17 cellular contexts compared by ENCODE assay signal in the genomic region with DNA sequence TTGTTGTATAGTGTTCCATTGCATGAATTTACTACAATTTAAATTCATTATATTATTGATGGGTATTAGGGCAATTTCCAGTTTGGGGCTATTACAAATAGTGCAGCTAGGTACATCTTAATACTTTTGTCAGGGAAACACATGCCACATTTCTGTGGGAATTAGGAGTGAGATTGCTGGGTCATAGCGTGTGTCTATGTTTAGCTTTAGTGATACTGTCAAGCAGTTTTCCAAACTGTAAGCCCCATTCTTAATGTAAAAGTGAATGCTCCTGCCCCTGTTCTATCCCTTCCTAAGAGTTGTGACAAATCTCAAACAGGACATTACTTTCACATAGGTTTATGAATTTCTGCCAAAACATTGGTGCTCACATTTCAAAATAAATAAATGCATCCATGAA.
DNase-seq lines count a peak whose midpoint lies in the region; ATAC-seq, FAIRE-seq and TF ChIP-seq lines count a peak whose summit lies in the region.
"Had no signal": no experiment of that assay in that cellular context is flagged by ENCODE, and none has a peak within 500 bp of the region (broad histone marks: within the 10 kb centered on the region; RNA-seq: fewer than 3 reads in every experiment).

No MANE protein-coding gene starts in this region.

- WGBS in IMR-90 (ENCODE audit: extremely low coverage in 2 of 2, insufficient read length in 1 of 2), 2 experiments, result no CpG with 5 or more reads among the region's 1 CpG
- WGBS in mesenchymal stem cell, result 44% methylated on average over 1 of the region's 1 CpG

- peak overlapping the region; percentile 36; the same call in 1 of the 2 replicates for H4K91ac ChIP-seq in IMR-90 (ENCODE audit: insufficient read depth, low read depth, low read length)
- no peak overlapping the region for H4K91ac ChIP-seq in mesenchymal stem cell (ENCODE audit: low read length)

- TF ChIP-seq POLR2A in IMR-90 (IDR thresholded peaks at IDR 0.05; ENCODE audit: low read depth, low read length), result no peak

- peaks cover 2% of the 10 kb centered on the region for H3K36me3 Mint-ChIP-seq in astrocyte (ENCODE audit: low read depth, unreplicated experiment)
- H3K36me3 Mint-ChIP-seq in endothelial cell (ENCODE audit: low read depth, unreplicated experiment), result peaks cover 3% of the 10 kb centered on the region
- H3K36me3 Mint-ChIP-seq: CD14-positive monocyte had no signal

- H2BK120ac ChIP-seq in IMR-90 (ENCODE audit: low read depth, low read length) (peak overlapping the region; percentile 89), mesenchymal stem cell (ENCODE audit: low read depth, low read length) (no peak overlapping the region)

- H2AK5ac ChIP-seq in IMR-90 (ENCODE audit: low read depth, low read length) (no peak overlapping the region), mesenchymal stem cell (ENCODE audit: low read length, severe bottlenecking) (no peak overlapping the region)

- peak overlapping the region; percentile 1; the same call in 1 of the 2 replicates for H3K4me3 ChIP-seq in IMR-90 (ENCODE audit: insufficient read depth, low read depth, low read length)
- peak overlapping the region; percentile 13 for H3K4me3 ChIP-seq in astrocyte (ENCODE audit: insufficient read depth, low read depth, low read length)
- peak overlapping the region in 1 of 2 experiments; percentile 48 for H3K4me3 ChIP-seq in mesenchymal stem cell (ENCODE audit: insufficient read depth in 1 of 2, low read depth in 1 of 2, low read length in 2 of 2)
- H3K4me3 ChIP-seq: esophagus squamous epithelium, skin epidermis had no signal

- H3K14ac ChIP-seq in IMR-90 (replicated peaks; ENCODE audit: low read depth, low read length), result peak overlapping the region; percentile 38; the same call in 1 of the 2 replicates
- no peak overlapping the region for H3K14ac ChIP-seq in mesenchymal stem cell (ENCODE audit: low read length in 2 of 2)

- BruUV-seq in IMR-90 (replicated peaks; lab: Mats Ljungman, UMichigan), result no TSS peak

- intact Hi-C loops in IMR-90 (cut with micrococcal nuclease), result loop anchor here (2.0 to 5.0 kb wide), 5 partner anchors 50 to 265 kb away; no protein-coding TSS in a partner anchor

- H3K36me3 ChIP-seq in IMR-90 (ENCODE audit: control insufficient read depth, insufficient read depth, low read length) (no peaks in the 10 kb centered on the region), astrocyte (ENCODE audit: insufficient read depth, low read length) (no peaks in the 10 kb centered on the region), mesenchymal stem cell (ENCODE audit: control insufficient read depth in 1 of 2, insufficient read depth in 2 of 2, low read depth in 1 of 2, low read length in 2 of 2) (peaks cover 0 to 4% of the 10 kb centered on the region in 2 experiments)
- H3K36me3 ChIP-seq: esophagus squamous epithelium had no signal

- H3K27ac ChIP-seq in IMR-90 (ENCODE audit: insufficient read depth, low read length) (peak overlapping the region; percentile 94), astrocyte (ENCODE audit: low read depth, low read length) (peak overlapping the region; percentile 95), mesenchymal stem cell (ENCODE audit: low read length, poor library complexity, severe bottlenecking) (peak overlapping the region; percentile 86), temporal lobe (ENCODE audit: low read depth, low read length) (peak overlapping the region; percentile 63)

- H3K4ac ChIP-seq in IMR-90 (ENCODE audit: low read depth, low read length) (peak overlapping the region; percentile 27; the same call in 1 of the 2 replicates), mesenchymal stem cell (ENCODE audit: low read depth in 1 of 2, low read length in 2 of 2) (no peak overlapping the region)

- peak overlapping the region; percentile 5; the same call in 1 of the 2 replicates for H3K56ac ChIP-seq in IMR-90 (ENCODE audit: extremely low read depth, insufficient read depth, low read length)

- CTCF ChIA-PET in IMR-90 (lab: Yijun Ruan, JAX), result interaction anchor here (0.8 to 1.5 kb wide), 4 partner anchors 8 to 347 kb away, joined by 3 to 4 read pairs (median 4); no protein-coding TSS in a partner anchor

- H3K4me3 Mint-ChIP-seq in astrocyte (ENCODE audit: unreplicated experiment) (no peak overlapping the region), endothelial cell (ENCODE audit: unreplicated experiment) (no peak overlapping the region)
- H3K4me3 Mint-ChIP-seq: activated naive CD4-positive, alpha-beta T cell treated with anti-CD3 and anti-CD28 coated beads for 36 hours; CD14-positive monocyte had no signal

- TF ChIP-seq RAD21 in IMR-90 (IDR thresholded peaks at IDR 0.05; ENCODE audit: low read length), result no peak

- dilution Hi-C loops in IMR-90 (cut with HindIII; ENCODE audit: low sequenced_read_pairs, unreplicated experiment), result no loop called here

- in situ Hi-C loops in IMR-90 (cut with MboI; ENCODE audit: low sequenced_read_pairs), result no loop called here

- H2BK12ac ChIP-seq in mesenchymal stem cell (ENCODE audit: low read length in 2 of 2), result no peak overlapping the region

- peak overlapping the region; percentile 96 for H2BK5ac ChIP-seq in IMR-90 (ENCODE audit: low read depth, low read length, poor library complexity, severe bottlenecking)
- no peak overlapping the region for H2BK5ac ChIP-seq in mesenchymal stem cell (ENCODE audit: low read depth, low read length, poor library complexity, severe bottlenecking)

- peak overlapping the region; percentile 3 for H3K18ac ChIP-seq in IMR-90 (ENCODE audit: low read depth, low read length)
- no peak overlapping the region for H3K18ac ChIP-seq in mesenchymal stem cell (ENCODE audit: low read depth in 1 of 2, low read length in 2 of 2)

- H2AK9ac ChIP-seq in IMR-90 (replicated peaks; ENCODE audit: low read depth, low read length, poor library complexity), result no peak overlapping the region

- H3K9me1 ChIP-seq in IMR-90 (ENCODE audit: insufficient read depth, low read length), result no peaks in the 10 kb centered on the region

- peak overlapping the region; percentile 28; the same call in 1 of the 2 replicates for H4K5ac ChIP-seq in IMR-90 (ENCODE audit: low read depth, low read length)

- FAIRE-seq in astrocyte (lab: Jason Lieb, UNC), result no peak

- H2AFZ ChIP-seq in IMR-90 (replicated peaks; ENCODE audit: low read length, poor library complexity), result no peak overlapping the region
- peak overlapping the region; percentile 0 for H2AFZ ChIP-seq in astrocyte (ENCODE audit: low read depth, low read length)
- no peak overlapping the region for H2AFZ ChIP-seq in mesenchymal stem cell (ENCODE audit: low read depth, low read length)

- no peaks in the 10 kb centered on the region for H3K79me2 ChIP-seq in astrocyte (ENCODE audit: insufficient read depth, low read length)

- TF ChIP-seq CTCF in IMR-90 (conservative IDR thresholded peaks at IDR 0.05; ENCODE audit: low read depth, low read length) (no peak), astrocyte (IDR thresholded peaks at IDR 0.05; ENCODE audit: insufficient read depth, low read depth, low read length) (no peak), endothelial cell (IDR thresholded peaks at IDR 0.05; ENCODE audit: unreplicated experiment) (no peak)

- DNase-seq in IMR-90 (no peak), astrocyte (ENCODE audit: low read depth) (no peak), mesenchymal stem cell (no peak), endothelial cell (ENCODE audit: low spot score) (no peak), GM03348 (ENCODE audit: low spot score) (no peak)
- DNase-seq: activated naive CD4-positive, alpha-beta T cell treated with anti-CD3 and anti-CD28 coated beads for 36 hours; dermis blood vessel endothelial cell; esophagus squamous epithelium; KBM-7; NCI-H1048; NCI-H2107; NCI-H526; OCI-M1 had no signal

- H3K4me1 Mint-ChIP-seq in astrocyte (ENCODE audit: low read depth, unreplicated experiment), result peaks cover 13% of the 10 kb centered on the region
- no peaks in the 10 kb centered on the region for H3K4me1 Mint-ChIP-seq in endothelial cell (ENCODE audit: unreplicated experiment)

- H3K4me2 ChIP-seq in IMR-90 (ENCODE audit: low read depth, low read length), result peak overlapping the region; percentile 70
- H3K4me2 ChIP-seq in astrocyte (ENCODE audit: low read length), result peak overlapping the region; percentile 81
- H3K4me2 ChIP-seq in mesenchymal stem cell (ENCODE audit: low read length, poor library complexity, severe bottlenecking), result peak overlapping the region; percentile 24

- peak overlapping the region; percentile 80 for H2BK20ac ChIP-seq in IMR-90 (ENCODE audit: low read depth, low read length)

- H4K20me1 ChIP-seq in IMR-90 (ENCODE audit: insufficient read depth, low read length) (no peaks in the 10 kb centered on the region; the same call in 1 of the 2 replicates), astrocyte (ENCODE audit: insufficient read depth, low read length) (no peaks in the 10 kb centered on the region)

- H3K79me1 ChIP-seq in IMR-90 (ENCODE audit: low read depth in 1 of 2, low read length in 2 of 2), result no peaks in the 10 kb centered on the region
- H3K79me1 ChIP-seq in mesenchymal stem cell (replicated peaks; ENCODE audit: low read length, poor library complexity, severe bottlenecking), result no peaks in the 10 kb centered on the region

- H3K27ac Mint-ChIP-seq in astrocyte (ENCODE audit: unreplicated experiment), result no peak overlapping the region
- no peak overlapping the region for H3K27ac Mint-ChIP-seq in endothelial cell (ENCODE audit: unreplicated experiment)
- H3K27ac Mint-ChIP-seq: activated naive CD4-positive, alpha-beta T cell treated with anti-CD3 and anti-CD28 coated beads for 36 hours; CD14-positive monocyte had no signal

- POLR2A ChIA-PET in IMR-90 (lab: Charles Lee; ENCODE audit: unreplicated experiment), result interaction anchor here (0.8 to 1.0 kb wide), 2 partner anchors 8 to 89 kb away, joined by 3 read pairs; no protein-coding TSS in a partner anchor

- peak overlapping the region; percentile 19 for H3K9ac ChIP-seq in IMR-90 (ENCODE audit: low read depth, low read length)
- peak overlapping the region; percentile 80 for H3K9ac ChIP-seq in astrocyte (ENCODE audit: low read length)
- peak overlapping the region; percentile 75 for H3K9ac ChIP-seq in mesenchymal stem cell (ENCODE audit: low read length)

- peaks cover 8% of the 10 kb centered on the region for H3K4me1 ChIP-seq in IMR-90 (ENCODE audit: control insufficient read depth, insufficient read depth, low read length)
- H3K4me1 ChIP-seq in astrocyte (ENCODE audit: insufficient read depth, low read length), result peaks cover 18% of the 10 kb centered on the region
- peaks cover 8% of the 10 kb centered on the region for H3K4me1 ChIP-seq in mesenchymal stem cell (ENCODE audit: control insufficient read depth, insufficient read depth, low read depth, low read length)

- H3K27me3 Mint-ChIP-seq in astrocyte (ENCODE audit: low read depth, unreplicated experiment) (no peaks in the 10 kb centered on the region), endothelial cell (ENCODE audit: unreplicated experiment) (no peaks in the 10 kb centered on the region)

- peaks cover 4% of the 10 kb centered on the region; the same call in 1 of the 2 replicates for H3K9me3 ChIP-seq in IMR-90 (ENCODE audit: control insufficient read depth, insufficient read depth, low read length)
- H3K9me3 ChIP-seq in astrocyte (ENCODE audit: insufficient read depth, low read depth, low read length), result no peaks in the 10 kb centered on the region
- H3K9me3 ChIP-seq in mesenchymal stem cell (ENCODE audit: control insufficient read depth, low read length), result peaks cover 8% of the 10 kb centered on the region
- H3K9me3 ChIP-seq: esophagus squamous epithelium had no signal

- ATAC-seq in IMR-90 (ENCODE audit: low read depth), result peak; percentile 11
- ATAC-seq in HG02840 (IDR thresholded peaks at IDR 0.05; ENCODE audit: low FRiP score, unreplicated experiment), result no peak

- H2BK15ac ChIP-seq in IMR-90 (ENCODE audit: low read depth, low read length) (peak overlapping the region; percentile 43; the same call in 1 of the 3 replicates), mesenchymal stem cell (ENCODE audit: low read depth, poor library complexity, severe bottlenecking) (no peak overlapping the region)

- no peaks in the 10 kb centered on the region for H3K27me3 ChIP-seq in IMR-90 (ENCODE audit: control insufficient read depth, insufficient read depth, low read length)
- H3K27me3 ChIP-seq in astrocyte (ENCODE audit: insufficient read depth, low read length), result no peaks in the 10 kb centered on the region
- no peaks in the 10 kb centered on the region for H3K27me3 ChIP-seq in mesenchymal stem cell (ENCODE audit: control insufficient read depth in 1 of 2, insufficient read depth in 1 of 2, low read length in 2 of 2)
- H3K27me3 ChIP-seq: esophagus squamous epithelium had no signal

- H4K8ac ChIP-seq in IMR-90 (ENCODE audit: low read depth in 2 of 2, low read length in 2 of 2), result peak overlapping the region; percentile 14 to 41
- H4K8ac ChIP-seq in mesenchymal stem cell (ENCODE audit: low read length), result no peak overlapping the region

- H3K9me3 Mint-ChIP-seq in astrocyte (ENCODE audit: unreplicated experiment) (peaks cover 14% of the 10 kb centered on the region), endothelial cell (ENCODE audit: unreplicated experiment) (peaks cover 6% of the 10 kb centered on the region)

- H3K23ac ChIP-seq in IMR-90 (ENCODE audit: low read depth, low read length) (peak overlapping the region; percentile 3; the same call in 1 of the 2 replicates), mesenchymal stem cell (ENCODE audit: low read length in 2 of 2) (no peak overlapping the region)

Comparison
In these comparisons a context has a peak if more than half of its experiments do, and no peak if none do; other contexts are left out.
1. H3K4me2 ChIP-seq: peak in every context shown above with its lines; median percentile 81 in astrocyte; 70 in IMR-90; 24 in mesenchymal stem cell.
2. H3K9ac ChIP-seq: peak in every context shown above with its lines; median percentile 80 in astrocyte; 75 in mesenchymal stem cell; 19 in IMR-90.